In the genomic region with DNA sequence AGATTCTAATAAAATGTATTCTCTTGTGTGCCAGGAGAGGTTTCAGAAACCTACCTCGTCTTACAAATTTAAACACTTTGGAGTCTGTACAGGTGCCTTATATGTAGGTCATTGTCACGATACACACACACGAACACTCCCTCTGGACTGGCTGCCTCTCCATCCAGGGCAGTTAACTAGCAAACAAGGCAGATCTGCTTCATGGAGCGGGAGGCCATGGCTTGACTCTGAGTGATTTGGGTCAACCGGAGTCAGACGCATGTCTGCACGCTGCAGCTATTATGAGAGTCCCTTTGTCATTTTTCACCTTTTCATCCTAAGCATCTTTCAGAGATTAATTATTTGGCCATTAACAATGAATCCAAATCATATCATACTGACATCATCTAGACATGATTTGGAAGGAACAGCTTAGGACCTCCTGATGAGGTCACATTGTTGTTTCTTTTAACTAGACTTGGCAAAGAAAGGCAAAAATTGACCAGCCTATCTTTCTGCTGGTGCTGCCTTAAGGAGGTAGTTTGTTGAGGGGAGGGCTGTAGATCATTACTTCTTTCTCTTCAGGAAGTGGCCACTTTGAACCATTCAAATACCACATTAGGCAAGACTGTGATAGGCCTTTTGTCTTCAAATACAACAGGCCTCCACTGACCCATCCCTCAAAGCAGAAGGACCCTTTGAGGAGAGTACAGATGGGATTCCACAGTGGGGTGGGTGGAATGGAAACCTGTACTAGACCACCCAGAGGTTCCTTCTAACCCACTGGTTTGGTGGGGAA, we compare ENCODE assay signal across 26 cellular contexts. TPM values are rescaled to one million over a fixed set of nuclear protein-coding genes. Genes with fewer than 3 reads are reported as not detected.
"Had no signal": no experiment of that assay in that cellular context is flagged by ENCODE, and none has a peak within 500 bp of the region (broad histone marks: within the 10 kb centered on the region; RNA-seq: fewer than 3 reads in every experiment).

No MANE protein-coding gene starts in this region.

- FAIRE-seq: pancreas, small intestine, urothelium cell line had no signal

- H3K4me3 ChIP-seq: pancreas, prostate gland, right lobe of liver, sigmoid colon, stomach, thoracic aorta, thyroid gland, tibial nerve, upper lobe of left lung, vagina had no signal

- H3K36me3 ChIP-seq: neutrophil, pancreas, prostate gland, thoracic aorta, upper lobe of left lung had no signal

- H3K9me3 ChIP-seq: neutrophil, pancreas, prostate gland, right lobe of liver, sigmoid colon, stomach, thoracic aorta, thyroid gland, tibial nerve, upper lobe of left lung, vagina had no signal

- H3K27ac ChIP-seq: neutrophil, pancreas, prostate gland, right lobe of liver, sigmoid colon, stomach, thoracic aorta, thyroid gland, tibial nerve, upper lobe of left lung, vagina had no signal

- ATAC-seq: naive thymus-derived CD8-positive, alpha-beta T cell; pancreas; right cardiac atrium; stimulated activated effector memory CD8-positive, alpha-beta T cell treated with anti-CD3 and anti-CD28 coated beads, Interleukin-12 subunit alpha, Interleukin-12 subunit beta, amount 100 ng/mL, for 72 hours; stimulated activated naive B cell treated with anti-CD40 and anti-IgM and Interleukin-4, amounts not matched to agents 10 μg/mL and 1 μg/mL and 100 μg/mL, for 72 hours had no signal

- DNase-seq: naive thymus-derived CD8-positive, alpha-beta T cell; nephron progenitor cell; nucleus accumbens; pancreas; right cardiac atrium; right lobe of liver; sigmoid colon; small intestine; stimulated activated CD4-positive, alpha-beta T cell treated with anti-CD3 and anti-CD28 coated beads, Interleukin-15, amount 100 ng/mL, for 24 hours; stimulated activated CD4-positive, alpha-beta T cell treated with anti-CD3 and anti-CD28 coated beads, Interleukin-2, amount 100 ng/mL, for 24 hours; stimulated activated CD4-positive, alpha-beta T cell treated with anti-CD3 and anti-CD28 coated beads, Interleukin-2, amount 100 ng/mL, for 48 hours; stimulated activated CD4-positive, alpha-beta T cell treated with anti-CD3 and anti-CD28 coated beads, Interleukin-4, amount 100 ng/mL, for 24 hours; stimulated activated naive B cell treated with anti-CD40 and anti-IgM and Interleukin-4, amounts not matched to agents 10 μg/mL and 1 μg/mL and 100 μg/mL, for 72 hours; stimulated activated naive CD4-positive, alpha-beta T cell treated with Interleukin-2 at 50 U/mL for 16 hours; stomach; thyroid gland; trophoblast cell; upper lobe of left lung had no signal

- H3K4me1 ChIP-seq: pancreas, prostate gland, right lobe of liver, thyroid gland, tibial nerve, upper lobe of left lung had no signal

- H3K27me3 ChIP-seq: neutrophil, pancreas, right lobe of liver, sigmoid colon, stomach, thyroid gland, tibial nerve, upper lobe of left lung, vagina had no signal

RNA-seq across cellular contexts. Expression of gene HLF, which starts 58.9 kb away (rescaled TPM):
- total RNA-seq: neural crest cell had no signal
